8 cellular contexts compared by ENCODE assay signal in genomic region chr1:211577826-211578639, GRCh38. TPM values are rescaled to one million over a fixed set of nuclear protein-coding genes. Genes with fewer than 3 reads are reported as not detected.
DNase-seq lines count a peak whose midpoint lies in the region; ATAC-seq, FAIRE-seq and TF ChIP-seq lines count a peak whose summit lies in the region.

No MANE protein-coding gene starts in this region.

- peak; percentile 67 for ATAC-seq in DND-41 (ENCODE audit: insufficient read depth, low read depth)
- peak; percentile 45 for ATAC-seq in GM21526 (IDR thresholded peaks at IDR 0.05; ENCODE audit: low FRiP score, unreplicated experiment)
- peak; percentile 59 to 80 (median 71) for ATAC-seq in pancreas

- FAIRE-seq in pancreas (lab: Jason Lieb, UNC): no peak

- peak overlapping the region; percentile 73 to 78 (median 73) for H3K27ac Mint-ChIP-seq in IgD-negative memory B cell

- 0 to 1% methylated on average over 74 to 75 of the region's 75 CpGs for WGBS in pancreas, 2 donors

- peaks cover 25% of the 10 kb centered on the region; the same call in 1 of the 2 replicates for H4K20me1 ChIP-seq in DND-41 (ENCODE audit: insufficient read depth, low read length)

- H3K4me3 ChIP-seq in DND-41 (ENCODE audit: low read depth in 1 of 2, low read length in 2 of 2) (peak overlapping the region; percentile 70 to 95), SK-N-MC (peak overlapping the region; percentile 88), pancreas (peak overlapping the region; percentile 80 to 96 (median 93)), tibial artery (peak overlapping the region; percentile 89 to 99)

- DNase-seq in DND-41 (peak; percentile 76), SK-N-MC (ENCODE audit: low read depth, low spot score) (no peak), head of caudate nucleus (peak; percentile 24 to 88 (median 75)), pancreas (peak; percentile 72 to 92 (median 81)), tibial artery (peak; percentile 67 to 87)
- peak; percentile 74 for DNase-seq in activated naive CD4-positive, alpha-beta T cell treated with anti-CD3 and anti-CD28 coated beads, Interleukin-2, amount 50 U/mL, for 16 hours

- intact Hi-C loops in head of caudate nucleus (cut with DNase I): loop anchor here (5.0 kb wide), 1 partner anchor 79 kb away; no protein-coding TSS in a partner anchor
- intact Hi-C loops in pancreas (cut with DNase I): loop anchor here in 2 of 3 donors (5.0 to 10.0 kb wide), 3 partner anchors 63 to 74 kb away; no protein-coding TSS in a partner anchor
- intact Hi-C loops in tibial artery (cut with DNase I; ENCODE audit: low total_unique reads): loop anchor here (2.0 to 5.0 kb wide), 2 partner anchors 34 to 71 kb away; no protein-coding TSS in a partner anchor

- no peaks in the 10 kb centered on the region for H3K27me3 ChIP-seq in DND-41 (ENCODE audit: insufficient read depth, low read length, poor library complexity)
- H3K27me3 ChIP-seq in pancreas: no peaks in the 10 kb centered on the region
- no peaks in the 10 kb centered on the region for H3K27me3 ChIP-seq in tibial artery

- no peaks in the 10 kb centered on the region for H3K9me3 Mint-ChIP-seq in IgD-negative memory B cell

- peak overlapping the region; percentile 81 for H2AFZ ChIP-seq in DND-41 (ENCODE audit: low read depth, low read length)

- H3K27me3 Mint-ChIP-seq in IgD-negative memory B cell: no peaks in the 10 kb centered on the region

- peak overlapping the region; percentile 88 to 98 (median 96) for H3K4me3 Mint-ChIP-seq in IgD-negative memory B cell

- H3K4me1 ChIP-seq in DND-41 (ENCODE audit: insufficient read depth, low read length): peaks cover 37% of the 10 kb centered on the region
- peaks cover 11 to 31% (median 26%) of the 10 kb centered on the region in 3 donors for H3K4me1 ChIP-seq in pancreas
- peaks cover 0 to 73% (median 34%) of the 10 kb centered on the region in 4 donors for H3K4me1 ChIP-seq in tibial artery

- H3K4me1 Mint-ChIP-seq in IgD-negative memory B cell: peaks cover 32 to 38% (median 33%) of the 10 kb centered on the region in 3 donors

- H3K36me3 ChIP-seq in DND-41 (ENCODE audit: insufficient read depth, low read length) (peaks cover 22% of the 10 kb centered on the region), SK-N-MC (ENCODE audit: insufficient read depth, low read length) (no peaks in the 10 kb centered on the region; the same call in 1 of the 2 replicates), pancreas (no peaks in the 10 kb centered on the region), tibial artery (peaks cover 6 to 13% (median 8%) of the 10 kb centered on the region in 3 donors)

- H3K9ac ChIP-seq in DND-41 (ENCODE audit: low read depth, low read length) (peak overlapping the region; percentile 81), SK-N-MC (ENCODE audit: insufficient read length) (peak overlapping the region; percentile 54)

- H3K36me3 Mint-ChIP-seq in IgD-negative memory B cell: peaks cover 5% of the 10 kb centered on the region

- TF ChIP-seq CTCF in DND-41 (IDR thresholded peaks at IDR 0.05; ENCODE audit: borderline replicate concordance, extremely low read depth, low read length, poor library complexity, severe bottlenecking): peak; percentile 88
- TF ChIP-seq CTCF in pancreas (IDR thresholded peaks at IDR 0.05): peak; percentile 67 to 77 (median 75)
- TF ChIP-seq CTCF in tibial artery (IDR thresholded peaks at IDR 0.05): peak; percentile 80 to 92

- peaks cover 26% of the 10 kb centered on the region for H3K79me2 ChIP-seq in DND-41 (ENCODE audit: insufficient read depth, low read length)

- peak overlapping the region; percentile 98 for H3K4me2 ChIP-seq in DND-41 (ENCODE audit: insufficient read depth, low read length)

- H3K27ac ChIP-seq in DND-41 (ENCODE audit: low read length) (peak overlapping the region; percentile 72), SK-N-MC (no peak overlapping the region), pancreas (peak overlapping the region; percentile 91 to 95 (median 93)), tibial artery (peak overlapping the region; percentile 93 to 97)

- H3K9me3 ChIP-seq in DND-41 (ENCODE audit: insufficient read depth, low read length, severe bottlenecking) (no peaks in the 10 kb centered on the region), SK-N-MC (ENCODE audit: low read depth, low read length) (no peaks in the 10 kb centered on the region), pancreas (no peaks in the 10 kb centered on the region), tibial artery (no peaks in the 10 kb centered on the region)

RNA-seq across cellular contexts. Expression of gene SLC30A1, which starts 0.9 kb away (rescaled TPM):
- polyA plus RNA-seq in IgD-negative memory B cell (2.5 TPM), pancreas (1 to 10 TPM; 1.5 to 7.1 TPM)
- total RNA-seq in pancreas: 10 to 100 TPM in 3 of 6 donors, 1 to 10 TPM in 3; 4.7 to 19.5 (median 9.8) TPM
